2 cellular contexts compared by ENCODE assay signal in the genomic region with DNA sequence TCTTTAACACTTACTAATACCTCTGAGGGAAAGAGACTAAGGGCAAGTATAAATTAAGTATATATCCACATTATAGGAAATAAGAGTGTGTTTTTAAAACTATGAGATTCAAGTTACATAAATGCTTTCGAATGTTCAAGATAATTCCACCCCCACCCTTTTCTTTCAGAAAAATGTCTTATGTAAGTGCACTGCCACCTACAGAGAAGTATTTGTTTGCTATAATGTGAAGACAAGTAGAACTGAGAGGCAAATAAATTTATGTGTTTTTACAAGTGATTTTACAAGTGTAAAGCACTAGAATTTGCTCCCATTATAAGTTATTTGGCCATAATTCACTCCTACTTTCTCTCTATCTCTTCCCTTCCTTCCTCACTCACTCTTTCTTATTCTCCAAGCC.
TF ChIP-seq lines count a peak whose summit lies in the region.

No MANE protein-coding gene starts in this region.

TF ChIP-seq in A549, 52 proteins besides CTCF, POLR2A, EP300 and RAD21 (continued from another document):
- TF ChIP-seq FOSL2 (IDR thresholded peaks at IDR 0.05) (no peak), FOSL2 (CRISPR knock-in tag; IDR thresholded peaks at IDR 0.05) (no peak), POLR2AphosphoS2 (conservative IDR thresholded peaks at IDR 0.05; ENCODE audit: low read length) (no peak), REST (IDR thresholded peaks at IDR 0.05) (no peak), TFCP2L1 (CRISPR knock-in tag; IDR thresholded peaks at IDR 0.05) (no peak), RCOR1 (IDR thresholded peaks at IDR 0.05; ENCODE audit: low read depth, low read length) (no peak), SREBF2 (IDR thresholded peaks at IDR 0.05) (no peak), MAZ (IDR thresholded peaks at IDR 0.05; ENCODE audit: borderline replicate concordance, low read depth, low read length) (no peak), FOXS1 (CRISPR knock-in tag; IDR thresholded peaks at IDR 0.05) (no peak), ZNF302 (CRISPR knock-in tag; IDR thresholded peaks at IDR 0.05) (no peak), NPAS2 (CRISPR knock-in tag; IDR thresholded peaks at IDR 0.05; ENCODE audit: borderline replicate concordance) (no peak), BHLHE40 (IDR thresholded peaks at IDR 0.05; ENCODE audit: low read depth, low read length) (no peak), HDAC2 (IDR thresholded peaks at IDR 0.05) (no peak), KDM5A (IDR thresholded peaks at IDR 0.05) (no peak)
- TF ChIP-seq, protein P1, sequence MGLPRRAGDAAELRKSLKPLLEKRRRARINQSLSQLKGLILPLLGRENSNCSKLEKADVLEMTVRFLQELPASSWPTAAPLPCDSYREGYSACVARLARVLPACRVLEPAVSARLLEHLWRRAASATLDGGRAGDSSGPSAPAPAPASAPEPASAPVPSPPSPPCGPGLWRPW (IDR thresholded peaks at IDR 0.05), result no peak
- TF ChIP-seq, protein P2, sequence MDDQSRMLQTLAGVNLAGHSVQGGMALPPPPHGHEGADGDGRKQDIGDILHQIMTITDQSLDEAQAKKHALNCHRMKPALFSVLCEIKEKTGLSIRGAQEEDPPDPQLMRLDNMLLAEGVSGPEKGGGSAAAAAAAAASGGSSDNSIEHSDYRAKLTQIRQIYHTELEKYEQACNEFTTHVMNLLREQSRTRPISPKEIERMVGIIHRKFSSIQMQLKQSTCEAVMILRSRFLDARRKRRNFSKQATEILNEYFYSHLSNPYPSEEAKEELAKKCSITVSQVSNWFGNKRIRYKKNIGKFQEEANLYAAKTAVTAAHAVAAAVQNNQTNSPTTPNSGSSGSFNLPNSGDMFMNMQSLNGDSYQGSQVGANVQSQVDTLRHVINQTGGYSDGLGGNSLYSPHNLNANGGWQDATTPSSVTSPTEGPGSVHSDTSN (IDR thresholded peaks at IDR 0.05), result no peak
- TF ChIP-seq, protein P3, sequence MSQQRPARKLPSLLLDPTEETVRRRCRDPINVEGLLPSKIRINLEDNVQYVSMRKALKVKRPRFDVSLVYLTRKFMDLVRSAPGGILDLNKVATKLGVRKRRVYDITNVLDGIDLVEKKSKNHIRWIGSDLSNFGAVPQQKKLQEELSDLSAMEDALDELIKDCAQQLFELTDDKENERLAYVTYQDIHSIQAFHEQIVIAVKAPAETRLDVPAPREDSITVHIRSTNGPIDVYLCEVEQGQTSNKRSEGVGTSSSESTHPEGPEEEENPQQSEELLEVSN (IDR thresholded peaks at IDR 0.05; ENCODE audit: borderline replicate concordance, low read depth), result no peak
- TF ChIP-seq, protein P4, sequence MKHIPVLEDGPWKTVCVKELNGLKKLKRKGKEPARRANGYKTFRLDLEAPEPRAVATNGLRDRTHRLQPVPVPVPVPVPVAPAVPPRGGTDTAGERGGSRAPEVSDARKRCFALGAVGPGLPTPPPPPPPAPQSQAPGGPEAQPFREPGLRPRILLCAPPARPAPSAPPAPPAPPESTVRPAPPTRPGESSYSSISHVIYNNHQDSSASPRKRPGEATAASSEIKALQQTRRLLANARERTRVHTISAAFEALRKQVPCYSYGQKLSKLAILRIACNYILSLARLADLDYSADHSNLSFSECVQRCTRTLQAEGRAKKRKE (CRISPR knock-in tag; IDR thresholded peaks at IDR 0.05; ENCODE audit: low read depth), result no peak

TF ChIP-seq in HEK293T, 16 proteins besides CTCF, POLR2A, EP300 and RAD21 (continued from another document):
- TF ChIP-seq PKNOX1 (IDR thresholded peaks at IDR 0.05), result peak; percentile 70
TF ChIP-seq in HEK293T: peak in this region for 3.
